1 cellular context compared by ENCODE assay signal in the genomic region with DNA sequence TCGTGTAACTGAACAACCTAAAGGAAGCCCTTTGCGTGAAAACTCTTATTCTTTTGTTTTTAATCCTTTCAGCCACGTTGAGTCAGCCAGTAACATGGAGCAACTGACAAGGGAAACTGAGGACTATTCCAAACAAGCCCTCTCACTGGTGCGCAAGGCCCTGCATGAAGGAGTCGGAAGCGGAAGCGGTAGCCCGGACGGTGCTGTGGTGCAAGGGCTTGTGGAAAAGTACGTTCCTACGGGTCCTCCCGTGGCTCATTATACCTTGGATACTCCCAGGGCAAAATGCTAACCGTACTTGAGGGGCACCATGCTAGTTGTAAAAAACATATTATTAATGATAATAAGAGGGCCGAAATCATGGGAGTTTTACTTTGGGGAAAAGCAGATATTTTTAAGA.
TF ChIP-seq lines count a peak whose summit lies in the region.

No MANE protein-coding gene starts in this region.

TF ChIP-seq in H1, 55 proteins besides CTCF, POLR2A, EP300 and RAD21:
- TF ChIP-seq, protein P1, sequence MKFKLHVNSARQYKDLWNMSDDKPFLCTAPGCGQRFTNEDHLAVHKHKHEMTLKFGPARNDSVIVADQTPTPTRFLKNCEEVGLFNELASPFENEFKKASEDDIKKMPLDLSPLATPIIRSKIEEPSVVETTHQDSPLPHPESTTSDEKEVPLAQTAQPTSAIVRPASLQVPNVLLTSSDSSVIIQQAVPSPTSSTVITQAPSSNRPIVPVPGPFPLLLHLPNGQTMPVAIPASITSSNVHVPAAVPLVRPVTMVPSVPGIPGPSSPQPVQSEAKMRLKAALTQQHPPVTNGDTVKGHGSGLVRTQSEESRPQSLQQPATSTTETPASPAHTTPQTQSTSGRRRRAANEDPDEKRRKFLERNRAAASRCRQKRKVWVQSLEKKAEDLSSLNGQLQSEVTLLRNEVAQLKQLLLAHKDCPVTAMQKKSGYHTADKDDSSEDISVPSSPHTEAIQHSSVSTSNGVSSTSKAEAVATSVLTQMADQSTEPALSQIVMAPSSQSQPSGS (IDR thresholded peaks at IDR 0.05; ENCODE audit: low read length) = no peak
- TF ChIP-seq CTBP2 (IDR thresholded peaks at IDR 0.05; ENCODE audit: borderline replicate concordance, insufficient read depth, insufficient read length, low read length) (no peak), NRF1 (IDR thresholded peaks at IDR 0.05; ENCODE audit: low read depth, low read length) (no peak), SIRT6 (IDR thresholded peaks at IDR 0.05; ENCODE audit: low read length) (no peak), ASH2L (IDR thresholded peaks at IDR 0.05; ENCODE audit: low read length) (no peak), KDM1A (IDR thresholded peaks at IDR 0.05; ENCODE audit: borderline replicate concordance, low read length) (no peak), JUN (IDR thresholded peaks at IDR 0.05; ENCODE audit: low read depth, low read length) (no peak), CREB1 (IDR thresholded peaks at IDR 0.05) (no peak), CBX8 (IDR thresholded peaks at IDR 0.05; ENCODE audit: borderline replicate concordance, low read depth, low read length) (no peak)
